Comparison of ENCODE assay signal across 17 cellular contexts in genomic region chr2:239830066-239830717, GRCh38.
DNase-seq lines count a peak whose midpoint lies in the region; ATAC-seq and TF ChIP-seq lines count a peak whose summit lies in the region.
"Had no signal": no experiment of that assay in that cellular context is flagged by ENCODE, and none has a peak within 500 bp of the region (broad histone marks: within the 10 kb centered on the region; RNA-seq: fewer than 3 reads in every experiment).

No MANE protein-coding gene starts in this region.

- no peak overlapping the region for H3K27ac ChIP-seq in heart left ventricle
- H3K27ac ChIP-seq in naive thymus-derived CD4-positive, alpha-beta T cell (ENCODE audit: low read depth, low read length): no peak overlapping the region
- H3K27ac ChIP-seq: neural progenitor cell, VCaP had no signal

- no peak overlapping the region for H3K4me3 ChIP-seq in heart left ventricle
- H3K4me3 ChIP-seq in naive thymus-derived CD4-positive, alpha-beta T cell (ENCODE audit: low read length): no peak overlapping the region
- H3K4me3 ChIP-seq: neural progenitor cell, smooth muscle cell had no signal

- intact Hi-C loops in heart left ventricle (cut with DNase I) (no loop called here), Right ventricle myocardium inferior (cut with DNase I) (no loop called here)
- intact Hi-C loops in naive thymus-derived CD4-positive, alpha-beta T cell (cut with micrococcal nuclease): no loop called here

- H3K4me1 ChIP-seq in heart left ventricle: peaks cover 0 to 14% (median 4%) of the 10 kb centered on the region in 12 donors
- no peaks in the 10 kb centered on the region for H3K4me1 ChIP-seq in naive thymus-derived CD4-positive, alpha-beta T cell (ENCODE audit: control insufficient read depth in 2 of 2, insufficient read depth in 2 of 2, low read length in 2 of 2)

- DNase-seq in heart left ventricle (peak in 3 of 5 donors; percentile 9 to 20 (median 18)), Right ventricle myocardium inferior (ENCODE audit: missing footprints) (no peak), dermis blood vessel endothelial cell (peak; percentile 45), ureter (ENCODE audit: low spot score) (peak; percentile 28), middle frontal gyrus (ENCODE audit: extremely low spot score, low spot score) (no peak), NAMALWA (ENCODE audit: low spot score) (no peak)
- DNase-seq in naive thymus-derived CD4-positive, alpha-beta T cell: peak in 2 of 9 donors; percentile 3 to 12
- DNase-seq: activated naive CD8-positive, alpha-beta T cell treated with anti-CD3 and anti-CD28 coated beads, Interleukin-2, amount 10 ng/mL, durations not matched to agents 7 days and 5 days; COR-L47; erythroblast; GDM1; left ventricle myocardium superior; NCI-H1092 treated with DMSO at 0.1 percent for 48 hours had no signal

- no peaks in the 10 kb centered on the region for H3K36me3 Mint-ChIP-seq in naive thymus-derived CD4-positive, alpha-beta T cell
- H3K36me3 Mint-ChIP-seq: activated naive CD8-positive, alpha-beta T cell treated with anti-CD3 and anti-CD28 coated beads, Interleukin-2, amount 10 ng/mL, durations not matched to agents 7 days and 5 days; neural progenitor cell had no signal

- TF ChIP-seq POLR2A in heart left ventricle (IDR thresholded peaks at IDR 0.05): no peak

- TF ChIP-seq CTCF in heart left ventricle (IDR thresholded peaks at IDR 0.05): no peak

- CTCF ChIA-PET in naive thymus-derived CD4-positive, alpha-beta T cell (lab: Charles Lee): no interaction called here

- H3K27ac Mint-ChIP-seq in naive thymus-derived CD4-positive, alpha-beta T cell: no peak overlapping the region
- H3K27ac Mint-ChIP-seq: activated naive CD8-positive, alpha-beta T cell treated with anti-CD3 and anti-CD28 coated beads, Interleukin-2, amount 10 ng/mL, durations not matched to agents 7 days and 5 days; neural progenitor cell had no signal

- H3K9me3 Mint-ChIP-seq in naive thymus-derived CD4-positive, alpha-beta T cell: peaks cover 0 to 5% (median 0%) of the 10 kb centered on the region in 11 donors
- H3K9me3 Mint-ChIP-seq: activated naive CD8-positive, alpha-beta T cell treated with anti-CD3 and anti-CD28 coated beads, Interleukin-2, amount 10 ng/mL, durations not matched to agents 7 days and 5 days had no signal

- no peak overlapping the region for H3K4me3 Mint-ChIP-seq in naive thymus-derived CD4-positive, alpha-beta T cell
- H3K4me3 Mint-ChIP-seq: activated naive CD8-positive, alpha-beta T cell treated with anti-CD3 and anti-CD28 coated beads, Interleukin-2, amount 10 ng/mL, durations not matched to agents 7 days and 5 days; neural progenitor cell had no signal

- H3K27me3 ChIP-seq in heart left ventricle: peaks cover 0 to 21% (median 0%) of the 10 kb centered on the region in 9 donors
- H3K27me3 ChIP-seq in naive thymus-derived CD4-positive, alpha-beta T cell (ENCODE audit: control insufficient read depth in 2 of 2, insufficient read depth in 2 of 2, low read length in 2 of 2): no peaks in the 10 kb centered on the region
- H3K27me3 ChIP-seq: neural progenitor cell had no signal

- ATAC-seq in heart left ventricle (peak in 2 of 4 donors; percentile 24 to 44), Right ventricle myocardium inferior (no peak), HG03095 (IDR thresholded peaks at IDR 0.05; ENCODE audit: unreplicated experiment) (no peak)
- peak; percentile 20 for ATAC-seq in naive thymus-derived CD4-positive, alpha-beta T cell
- ATAC-seq: left ventricle myocardium superior had no signal

- 88 to 95% (median 95%) methylated on average over 6 to 8 of the region's 8 CpGs for WGBS in heart left ventricle, 4 donors

- no peaks in the 10 kb centered on the region for H3K4me1 Mint-ChIP-seq in naive thymus-derived CD4-positive, alpha-beta T cell
- H3K4me1 Mint-ChIP-seq: activated naive CD8-positive, alpha-beta T cell treated with anti-CD3 and anti-CD28 coated beads, Interleukin-2, amount 10 ng/mL, durations not matched to agents 7 days and 5 days had no signal

- POLR2A ChIA-PET in naive thymus-derived CD4-positive, alpha-beta T cell (lab: Charles Lee): no interaction called here

- H3K36me3 ChIP-seq in heart left ventricle: no peaks in the 10 kb centered on the region
- H3K36me3 ChIP-seq in naive thymus-derived CD4-positive, alpha-beta T cell (ENCODE audit: control insufficient read depth in 2 of 3, insufficient read depth in 3 of 3, low read length in 3 of 3): no peaks in the 10 kb centered on the region
- H3K36me3 ChIP-seq: neural progenitor cell had no signal

- H3K9me3 ChIP-seq in heart left ventricle: no peaks in the 10 kb centered on the region
- H3K9me3 ChIP-seq in naive thymus-derived CD4-positive, alpha-beta T cell (ENCODE audit: control insufficient read depth in 2 of 3, low read length in 3 of 3): no peaks in the 10 kb centered on the region

- H3K27me3 Mint-ChIP-seq in naive thymus-derived CD4-positive, alpha-beta T cell: peaks cover 0 to 12% (median 5%) of the 10 kb centered on the region in 5 donors
- H3K27me3 Mint-ChIP-seq: activated naive CD8-positive, alpha-beta T cell treated with anti-CD3 and anti-CD28 coated beads, Interleukin-2, amount 10 ng/mL, durations not matched to agents 7 days and 5 days had no signal

Comparison
In these comparisons a context has a peak if more than half of its experiments do, and no peak if none do; other contexts are left out.
1. DNase-seq: peak in heart left ventricle (3 of 5), dermis blood vessel endothelial cell (single experiment) and ureter (single experiment); none in Right ventricle myocardium inferior (single experiment), middle frontal gyrus (single experiment) and NAMALWA (single experiment).